Comparison of ENCODE assay signal across 27 cellular contexts in the genomic region with DNA sequence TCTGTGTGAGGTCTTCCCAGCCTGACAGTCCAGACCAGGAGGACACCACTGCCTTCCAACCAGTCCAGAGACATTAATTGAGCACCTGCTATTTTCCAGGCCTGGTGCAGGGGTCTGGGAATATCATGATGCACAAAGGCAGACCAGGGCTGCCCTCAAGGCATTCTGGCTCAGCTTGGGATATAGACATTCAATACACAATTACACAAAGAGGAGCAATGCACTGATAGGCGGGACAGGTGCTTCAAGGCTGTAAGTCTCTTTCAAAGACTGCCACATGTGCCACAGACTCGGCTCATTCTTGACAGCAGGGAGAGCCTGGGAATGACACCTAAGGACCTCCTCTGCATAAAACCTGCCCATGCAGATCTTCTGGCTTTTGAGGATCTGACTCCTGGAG.
"Had no signal": no experiment of that assay in that cellular context is flagged by ENCODE, and none has a peak within 500 bp of the region (broad histone marks: within the 10 kb centered on the region; RNA-seq: fewer than 3 reads in every experiment).

No MANE protein-coding gene starts in this region.

- H3K27me3 ChIP-seq: pancreas, right lobe of liver, testis, uterus had no signal

- ATAC-seq: naive thymus-derived CD4-positive, alpha-beta T cell; natural killer cell; pancreas; psoas muscle; right cardiac atrium; right lobe of liver; stimulated activated memory B cell treated with anti-CD40 and anti-IgM and Interleukin-4, amounts not matched to agents 10 μg/mL and 1 μg/mL and 100 μg/mL, for 72 hours; stimulated activated naive CD8-positive, alpha-beta T cell treated with anti-CD3 and anti-CD28 coated beads, Interleukin-15, amount 100 ng/mL, for 72 hours; stimulated activated naive CD8-positive, alpha-beta T cell treated with anti-CD3 and anti-CD28 coated beads, Interleukin-15, Interleukin-2, amounts not matched to agents 100 U/mL and 50 U/mL, for 24 hours; upper lobe of right lung had no signal

- H3K27ac ChIP-seq: neutrophil, pancreas, psoas muscle, right lobe of liver, sigmoid colon, spleen, suprapubic skin, testis, tibial artery, transverse colon, upper lobe of right lung, uterus had no signal

- H3K9me3 ChIP-seq: neutrophil, pancreas, psoas muscle, right lobe of liver, sigmoid colon, spleen, suprapubic skin, testis, tibial artery, transverse colon, upper lobe of right lung, uterus had no signal

- H3K36me3 ChIP-seq: neutrophil, pancreas, right lobe of liver, sigmoid colon, spleen, suprapubic skin, tibial artery, transverse colon, upper lobe of right lung, uterus had no signal

- H3K4me1 ChIP-seq: pancreas, psoas muscle, right lobe of liver, sigmoid colon, spleen, tibial artery, transverse colon, upper lobe of right lung, uterus had no signal

- FAIRE-seq: pancreas, small intestine had no signal

- H3K4me3 ChIP-seq: pancreas, psoas muscle, right lobe of liver, sigmoid colon, spleen, suprapubic skin, testis, tibial artery, transverse colon, upper lobe of right lung, uterus had no signal

- DNase-seq: naive thymus-derived CD4-positive, alpha-beta T cell; natural killer cell; nucleus accumbens; pancreas; psoas muscle; right cardiac atrium; sigmoid colon; small intestine; stimulated activated CD4-positive, alpha-beta T cell treated with anti-CD3 and anti-CD28 coated beads, Interleukin-12 subunit alpha, Interleukin-12 subunit beta, amount 100 ng/mL, for 4 hours; stimulated activated CD4-positive, alpha-beta T cell treated with anti-CD3 and anti-CD28 coated beads, Interleukin-1b, Interleukin-23, amount 100 ng/mL, for 48 hours; stimulated activated CD4-positive, alpha-beta T cell treated with anti-CD3 and anti-CD28 coated beads, Interleukin-4, amount 100 ng/mL, for 1 hour; stimulated activated CD4-positive, alpha-beta T cell treated with anti-CD3 and anti-CD28 coated beads, Interleukin-4, amount 100 ng/mL, for 4 hours; stimulated activated CD8-positive, alpha-beta memory T cell treated with anti-CD3 and anti-CD28 coated beads, Interleukin-4, amount 100 ng/mL, for 48 hours; stimulated activated naive CD4-positive, alpha-beta T cell; stimulated activated naive CD8-positive, alpha-beta T cell treated with anti-CD3 and anti-CD28 coated beads, Interleukin-15, amount 100 ng/mL, for 72 hours; stimulated activated naive CD8-positive, alpha-beta T cell treated with anti-CD3 and anti-CD28 coated beads, Interleukin-15, Interleukin-2, amounts not matched to agents 100 U/mL and 50 U/mL, for 24 hours; substantia nigra; testis; tibial artery; transverse colon; upper lobe of right lung; uterus had no signal
